ENCODE assay signal across 9 cellular contexts in the genomic region with DNA sequence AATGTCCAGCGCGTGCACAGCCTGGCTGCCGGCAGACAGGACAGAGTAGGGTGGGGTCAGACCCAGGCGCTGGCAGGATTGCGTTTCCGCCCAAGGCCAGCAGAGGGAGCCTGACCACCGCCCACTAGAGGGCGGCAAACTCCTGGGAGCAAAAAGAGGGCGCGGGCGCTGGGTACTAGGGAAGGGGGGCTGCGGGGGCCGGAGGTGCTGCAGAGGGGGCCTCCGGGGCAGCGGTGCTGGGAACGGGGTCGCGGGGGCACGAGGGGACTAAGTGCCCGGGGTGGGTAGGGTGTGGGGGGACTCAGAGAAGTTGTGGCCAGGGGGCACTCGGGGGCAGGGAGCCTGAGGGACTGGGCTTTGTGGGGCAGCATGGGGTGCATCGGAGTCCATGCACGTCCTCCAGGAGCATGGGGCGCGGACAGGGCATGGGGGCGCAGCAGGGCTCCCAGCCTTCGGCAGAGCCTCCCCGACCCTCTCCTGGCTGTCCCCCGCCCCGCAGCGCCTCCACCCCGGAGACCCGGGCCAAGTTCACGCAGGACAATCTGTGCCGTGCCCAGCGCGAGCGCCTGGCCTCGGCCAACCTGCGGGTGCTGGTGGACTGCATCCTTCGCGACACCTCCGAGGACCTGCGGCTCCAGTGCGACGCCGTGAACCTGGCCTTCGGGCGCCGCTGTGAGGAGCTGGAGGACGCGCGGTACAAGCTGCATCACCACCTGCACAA. TPM values are rescaled to one million over a fixed set of nuclear protein-coding genes. Genes with fewer than 3 reads are reported as not detected.
DNase-seq lines count a peak whose midpoint lies in the region; ATAC-seq and TF ChIP-seq lines count a peak whose summit lies in the region.
"Had no signal": no experiment of that assay in that cellular context is flagged by ENCODE, and none has a peak within 500 bp of the region (broad histone marks: within the 10 kb centered on the region; RNA-seq: fewer than 3 reads in every experiment).

No MANE protein-coding gene starts in this region.

- H3K9ac ChIP-seq in iPS-20b (ENCODE audit: low read depth, low read length) = no peak overlapping the region

- H3K9me3 ChIP-seq in iPS-20b (ENCODE audit: insufficient read depth, low read depth, low read length) (no peaks in the 10 kb centered on the region), vagina (no peaks in the 10 kb centered on the region)

- no peaks in the 10 kb centered on the region for H3K36me3 ChIP-seq in iPS-20b (ENCODE audit: insufficient read depth, low read depth, low read length)
- no peaks in the 10 kb centered on the region for H3K36me3 ChIP-seq in vagina

- no peaks in the 10 kb centered on the region for H3K36me3 Mint-ChIP-seq in activated naive CD4-positive, alpha-beta T cell treated with anti-CD3 and anti-CD28 coated beads, Interleukin-2, amount 50 U/mL, for 72 hours

- ATAC-seq in GM21367 (IDR thresholded peaks at IDR 0.05; ENCODE audit: unreplicated experiment) (peak; percentile 89), SK-N-SH treated with all-trans-retinoic acid at 6 μM for 48 hours (peak; percentile 95)
- ATAC-seq in activated naive CD4-positive, alpha-beta T cell treated with anti-CD3 and anti-CD28 coated beads, Interleukin-2, amount 50 U/mL, for 72 hours = peak; percentile 76 to 88

- no peaks in the 10 kb centered on the region for H3K9me3 Mint-ChIP-seq in activated naive CD4-positive, alpha-beta T cell treated with anti-CD3 and anti-CD28 coated beads, Interleukin-2, amount 50 U/mL, for 72 hours

- H3K27ac ChIP-seq in iPS-20b (ENCODE audit: low read length) (no peak overlapping the region), vagina (no peak overlapping the region)
- H3K27ac ChIP-seq: epithelial cell of prostate had no signal

- no peak for TF ChIP-seq POLR2A in vagina (IDR thresholded peaks at IDR 0.05)

- H3K27ac Mint-ChIP-seq in activated naive CD4-positive, alpha-beta T cell treated with anti-CD3 and anti-CD28 coated beads, Interleukin-2, amount 50 U/mL, for 72 hours = no peak overlapping the region

- H3K4me1 ChIP-seq in iPS-20b (ENCODE audit: insufficient read depth, low read length) = no peaks in the 10 kb centered on the region
- no peaks in the 10 kb centered on the region for H3K4me1 ChIP-seq in vagina

- DNase-seq in EL = peak; percentile 54
- DNase-seq in HS-27A (ENCODE audit: low read depth) = peak; percentile 9
- peak; percentile 59 to 84 for DNase-seq in activated naive CD4-positive, alpha-beta T cell treated with anti-CD3 and anti-CD28 coated beads, Interleukin-2, amount 50 U/mL, for 72 hours (ENCODE audit: low spot score in 2 of 2)
- peak; percentile 44 to 70 for DNase-seq in stimulated activated CD4-positive, alpha-beta T cell treated with anti-CD3 and anti-CD28 coated beads, Interleukin-4, amount 100 ng/mL, for 48 hours (ENCODE audit: low read depth in 2 of 2)
- DNase-seq in vagina (ENCODE audit: extremely low spot score in 2 of 2) = no peak

- peaks cover 56% of the 10 kb centered on the region for H3K27me3 ChIP-seq in iPS-20b (ENCODE audit: insufficient read depth, low read length)
- H3K27me3 ChIP-seq in vagina = no peaks in the 10 kb centered on the region

- H3K4me3 ChIP-seq in iPS-20b (ENCODE audit: low read length) = peak overlapping the region; percentile 46; the same call in 1 of the 2 replicates
- H3K4me3 ChIP-seq in vagina = no peak overlapping the region

- intact Hi-C loops in vagina (cut with DNase I) = no loop called here

- peak in 1 of 3 experiments; percentile 39 for TF ChIP-seq CTCF in vagina (IDR thresholded peaks at IDR 0.05)

TF ChIP-seq in SK-N-SH treated with all-trans-retinoic acid at 6 μM for 48 hours, 23 proteins besides CTCF, POLR2A, EP300 and RAD21:
- TF ChIP-seq TCF4 (CRISPR knock-in tag; IDR thresholded peaks at IDR 0.05; ENCODE audit: borderline replicate concordance) = no peak
- TF ChIP-seq PATZ1 (CRISPR knock-in tag; IDR thresholded peaks at IDR 0.05; ENCODE audit: borderline replicate concordance) = no peak
- TF ChIP-seq PPARA (CRISPR knock-in tag; IDR thresholded peaks at IDR 0.05; ENCODE audit: borderline replicate concordance) = no peak
- no peak for TF ChIP-seq RARB (CRISPR knock-in tag; IDR thresholded peaks at IDR 0.05)

RNA-seq across cellular contexts. Expression of gene TEKT4, which starts 3.2 kb away (rescaled TPM):
- total RNA-seq in activated naive CD4-positive, alpha-beta T cell treated with anti-CD3 and anti-CD28 coated beads, Interleukin-2, amount 50 U/mL, for 72 hours = not detected
- total RNA-seq in vagina = not detected

Comparison
In these comparisons a context has a peak if more than half of its experiments do, and no peak if none do; other contexts are left out.
1. DNase-seq: peak in EL (single experiment), HS-27A (single experiment), activated naive CD4-positive, alpha-beta T cell treated with anti-CD3 and anti-CD28 coated beads, Interleukin-2, amount 50 U/mL, for 72 hours (2 of 2) and stimulated activated CD4-positive, alpha-beta T cell treated with anti-CD3 and anti-CD28 coated beads, Interleukin-4, amount 100 ng/mL, for 48 hours (2 of 2); none in vagina (0 of 2).
2. Peak in every context shown above with its lines, with median percentiles within 50 percentile points of each other: ATAC-seq.